ENCODE assay signal across 8 cellular contexts in the genomic region with DNA sequence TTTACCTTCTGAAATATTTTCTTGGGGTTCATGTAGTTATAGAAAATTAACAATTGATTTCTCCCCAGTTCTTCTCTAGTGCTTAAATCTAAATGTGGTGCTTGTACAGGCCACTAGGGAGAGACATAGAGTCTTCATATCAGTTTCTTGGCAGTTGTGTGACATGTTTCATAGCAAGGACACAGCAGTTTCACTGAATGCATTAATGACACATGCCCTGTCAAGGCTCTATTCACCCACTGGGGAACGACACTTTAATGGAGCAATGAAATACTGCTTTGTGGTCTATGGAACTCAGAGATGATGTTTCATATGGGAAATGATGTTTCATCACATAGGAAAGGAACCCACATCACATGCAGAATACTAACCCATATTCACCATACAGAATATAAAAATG. TPM values are rescaled to one million over a fixed set of nuclear protein-coding genes. Genes with fewer than 3 reads are reported as not detected.
DNase-seq lines count a peak whose midpoint lies in the region; ATAC-seq, FAIRE-seq and TF ChIP-seq lines count a peak whose summit lies in the region.

No MANE protein-coding gene starts in this region.

- no peaks in the 10 kb centered on the region for H3K27me3 ChIP-seq in bronchial epithelial cell (ENCODE audit: control insufficient read depth, insufficient read depth, low read length)

- peaks cover 10% of the 10 kb centered on the region for H3K4me1 Mint-ChIP-seq in activated naive CD8-positive, alpha-beta T cell treated with anti-CD3 and anti-CD28 coated beads, Interleukin-2, amount 50 U/mL, for 24 hours
- peaks cover 3% of the 10 kb centered on the region for H3K4me1 Mint-ChIP-seq in activated naive CD8-positive, alpha-beta T cell treated with anti-CD3 and anti-CD28 coated beads for 36 hours

- peak; percentile 56 for TF ChIP-seq CTCF in bronchial epithelial cell (IDR thresholded peaks at IDR 0.05; ENCODE audit: insufficient read depth, low read length, severe bottlenecking)

- H3K27me3 Mint-ChIP-seq in activated naive CD8-positive, alpha-beta T cell treated with anti-CD3 and anti-CD28 coated beads, Interleukin-2, amount 50 U/mL, for 24 hours = peaks cover 40% of the 10 kb centered on the region
- peaks cover 49% of the 10 kb centered on the region for H3K27me3 Mint-ChIP-seq in activated naive CD8-positive, alpha-beta T cell treated with anti-CD3 and anti-CD28 coated beads for 36 hours

- H3K4me3 ChIP-seq in bronchial epithelial cell (ENCODE audit: low read depth, low read length) = no peak overlapping the region

- FAIRE-seq in bronchial epithelial cell (lab: Jason Lieb, UNC) = peak; percentile 91

- no peaks in the 10 kb centered on the region for H3K36me3 ChIP-seq in bronchial epithelial cell (ENCODE audit: control insufficient read depth, insufficient read depth, low read length)

- H3K27ac Mint-ChIP-seq in activated naive CD8-positive, alpha-beta T cell treated with anti-CD3 and anti-CD28 coated beads, Interleukin-2, amount 50 U/mL, for 24 hours = no peak overlapping the region
- no peak overlapping the region for H3K27ac Mint-ChIP-seq in activated naive CD8-positive, alpha-beta T cell treated with anti-CD3 and anti-CD28 coated beads for 36 hours

- no peak for DNase-seq in activated naive CD8-positive, alpha-beta T cell treated with anti-CD3 and anti-CD28 coated beads, Interleukin-2, amount 50 U/mL, for 24 hours
- DNase-seq in activated naive CD8-positive, alpha-beta T cell treated with anti-CD3 and anti-CD28 coated beads for 36 hours = no peak
- DNase-seq in NCI-H1105 (lab: John Stamatoyannopoulos, UW) (peak; percentile 1), bronchial epithelial cell (ENCODE audit: low read depth) (peak; percentile 86), lung microvascular endothelial cell (ENCODE audit: low read depth in 2 of 2) (peak; percentile 80 to 92), cerebellar nuclear complex (lab: John Stamatoyannopoulos, UW) (no peak)

- ATAC-seq in activated naive CD8-positive, alpha-beta T cell treated with anti-CD3 and anti-CD28 coated beads, Interleukin-2, amount 50 U/mL, for 24 hours = peak; percentile 44
- peak; percentile 67 for ATAC-seq in HG02610 (IDR thresholded peaks at IDR 0.05; ENCODE audit: unreplicated experiment)
- no peak for ATAC-seq in HG02763 (IDR thresholded peaks at IDR 0.05; ENCODE audit: unreplicated experiment)

- H3K9me3 Mint-ChIP-seq in activated naive CD8-positive, alpha-beta T cell treated with anti-CD3 and anti-CD28 coated beads, Interleukin-2, amount 50 U/mL, for 24 hours = no peaks in the 10 kb centered on the region
- no peaks in the 10 kb centered on the region for H3K9me3 Mint-ChIP-seq in activated naive CD8-positive, alpha-beta T cell treated with anti-CD3 and anti-CD28 coated beads for 36 hours

- no peaks in the 10 kb centered on the region for H3K36me3 Mint-ChIP-seq in activated naive CD8-positive, alpha-beta T cell treated with anti-CD3 and anti-CD28 coated beads, Interleukin-2, amount 50 U/mL, for 24 hours (ENCODE audit: low read depth)
- no peaks in the 10 kb centered on the region for H3K36me3 Mint-ChIP-seq in activated naive CD8-positive, alpha-beta T cell treated with anti-CD3 and anti-CD28 coated beads for 36 hours

- H3K4me3 Mint-ChIP-seq in activated naive CD8-positive, alpha-beta T cell treated with anti-CD3 and anti-CD28 coated beads, Interleukin-2, amount 50 U/mL, for 24 hours = no peak overlapping the region
- H3K4me3 Mint-ChIP-seq in activated naive CD8-positive, alpha-beta T cell treated with anti-CD3 and anti-CD28 coated beads for 36 hours = no peak overlapping the region

RNA-seq across cellular contexts. Expression of a gene that starts 2.8 kb away (rescaled TPM):
- not detected for total RNA-seq in activated naive CD8-positive, alpha-beta T cell treated with anti-CD3 and anti-CD28 coated beads for 36 hours
- total RNA-seq in bronchial epithelial cell (7.2 and 8.7 TPM in 2 replicates), lung microvascular endothelial cell (0.60 and 2.4 TPM in 2 replicates)

Comparison
In these comparisons a context has a peak if more than half of its experiments do, and no peak if none do; other contexts are left out.
1. DNase-seq: peak in NCI-H1105 (single experiment), bronchial epithelial cell (single experiment) and lung microvascular endothelial cell (2 of 2); none in activated naive CD8-positive, alpha-beta T cell treated with anti-CD3 and anti-CD28 coated beads, Interleukin-2, amount 50 U/mL, for 24 hours (single experiment), activated naive CD8-positive, alpha-beta T cell treated with anti-CD3 and anti-CD28 coated beads for 36 hours (single experiment) and cerebellar nuclear complex (0 of 2).